8 cellular contexts compared by ENCODE assay signal in the genomic region with DNA sequence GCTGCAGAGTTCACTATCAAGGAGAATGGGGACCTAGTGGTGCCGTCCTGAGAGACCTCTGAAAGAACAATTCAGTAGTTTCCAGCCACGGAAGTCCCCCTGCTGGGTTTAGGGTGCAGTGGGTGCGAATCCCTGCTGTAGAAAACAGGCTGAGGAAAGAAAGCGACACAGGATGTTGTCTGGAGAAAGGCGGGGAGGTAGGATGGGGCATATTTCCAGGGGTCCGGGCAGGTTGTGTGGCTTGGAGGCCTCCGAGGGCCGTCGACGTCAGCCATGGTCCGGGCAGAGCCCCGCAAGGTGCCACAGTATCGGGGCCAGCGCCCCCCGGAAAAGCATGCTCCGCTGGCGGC. TPM values are rescaled to one million over a fixed set of nuclear protein-coding genes. Genes with fewer than 3 reads are reported as not detected.
A peak's percentile ranks its signal among the peaks of the same experiment; 100 is the strongest.
DNase-seq lines count a peak whose midpoint lies in the region; ATAC-seq and TF ChIP-seq lines count a peak whose summit lies in the region.

No MANE protein-coding gene starts in this region.

- peak overlapping the region; percentile 89 for H3K27ac ChIP-seq in OCI-LY3 (ENCODE audit: low read length)

- peak; percentile 3 for ATAC-seq in HG02623 (IDR thresholded peaks at IDR 0.05; ENCODE audit: unreplicated experiment)
- ATAC-seq in Right ventricle myocardium superior (ENCODE audit: poor library complexity): peak; percentile 17

- H3K9ac ChIP-seq in OCI-LY3 (ENCODE audit: low read length): peak overlapping the region; percentile 99

- DNase-seq in NCI-H345 (lab: John Stamatoyannopoulos, UW) (peak; percentile 32), NCI-H345 treated with DMSO at 0.1 percent for 48 hours (lab: John Stamatoyannopoulos, UW; ENCODE audit: unreplicated experiment) (no peak), Right ventricle myocardium superior (no peak), putamen (ENCODE audit: low spot score) (peak; percentile 7), cortex of kidney (lab: John Stamatoyannopoulos, UW) (no peak)
- peak; percentile 67 for DNase-seq in activated naive CD4-positive, alpha-beta T cell treated with Interleukin-2 at 50 U/mL for 16 hours

- H3K4me1 ChIP-seq in OCI-LY3 (ENCODE audit: low read length): peaks cover 41% of the 10 kb centered on the region

- H3K79me2 ChIP-seq in OCI-LY3 (ENCODE audit: low read length): peaks cover 56% of the 10 kb centered on the region

- no peak for TF ChIP-seq CTCF in OCI-LY3 (IDR thresholded peaks at IDR 0.05; ENCODE audit: low read depth, low read length)

- peak overlapping the region; percentile 90 for H3K4me3 ChIP-seq in OCI-LY3 (ENCODE audit: low read length)

- peak overlapping the region; percentile 93 for H3K4me2 ChIP-seq in OCI-LY3 (ENCODE audit: low read length)

- H3K9me3 ChIP-seq in OCI-LY3 (ENCODE audit: insufficient read depth, low read length): no peaks in the 10 kb centered on the region

- no peaks in the 10 kb centered on the region for H3K27me3 ChIP-seq in OCI-LY3 (ENCODE audit: low read depth, low read length)

- intact Hi-C loops in Right ventricle myocardium superior (cut with DNase I): no loop called here

- H4K20me1 ChIP-seq in OCI-LY3 (ENCODE audit: insufficient read depth, low read length): peaks cover 21% of the 10 kb centered on the region

- no peak overlapping the region for H2AFZ ChIP-seq in OCI-LY3 (ENCODE audit: low read depth, low read length)

- H3K36me3 ChIP-seq in OCI-LY3 (replicated peaks; ENCODE audit: low read depth, low read length): peaks cover 22% of the 10 kb centered on the region

RNA-seq across cellular contexts. Expression of a gene that starts 0.8 kb away (rescaled TPM):
- total RNA-seq in Right ventricle myocardium superior: 47.9 TPM

Comparison
In these comparisons a context has a peak if more than half of its experiments do, and no peak if none do; other contexts are left out.
1. DNase-seq: peak in NCI-H345 (single experiment), activated naive CD4-positive, alpha-beta T cell treated with Interleukin-2 at 50 U/mL for 16 hours (single experiment) and putamen (single experiment); none in NCI-H345 treated with DMSO at 0.1 percent for 48 hours (single experiment), Right ventricle myocardium superior (single experiment) and cortex of kidney (single experiment).